In the genomic region with DNA sequence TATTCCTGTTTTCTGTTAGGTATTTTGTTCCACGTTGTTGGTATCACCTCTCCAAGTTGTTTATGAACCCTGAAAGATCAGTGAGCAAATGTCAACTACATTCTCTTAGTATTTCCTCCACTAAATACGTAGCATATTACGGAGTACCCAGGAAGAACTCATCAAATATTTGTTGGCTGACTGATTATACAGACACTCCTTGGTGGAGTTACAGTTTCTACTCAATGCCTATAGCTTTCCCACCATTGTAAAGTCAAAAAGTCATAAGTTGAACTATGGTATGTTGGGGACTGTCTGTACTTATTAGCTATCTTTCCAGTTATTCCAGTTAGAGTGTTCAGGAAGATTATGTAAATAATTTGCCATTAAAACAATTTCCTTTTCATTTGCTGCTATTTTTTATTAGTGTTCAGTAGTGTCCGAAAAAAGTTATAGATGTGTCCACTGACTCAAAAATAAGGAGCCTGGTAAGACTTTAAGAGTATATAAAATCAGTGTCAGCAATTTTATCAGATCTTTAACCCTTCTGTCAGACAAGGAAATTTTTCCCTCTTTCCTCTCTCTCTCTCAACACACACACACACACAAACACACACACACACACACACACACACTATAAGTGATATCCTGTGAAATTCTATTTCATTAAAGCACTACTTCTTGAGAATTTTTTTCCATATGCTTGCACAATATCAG, we compare ENCODE assay signal across 20 cellular contexts.
"Had no signal": no experiment of that assay in that cellular context is flagged by ENCODE, and none has a peak within 500 bp of the region (broad histone marks: within the 10 kb centered on the region; RNA-seq: fewer than 3 reads in every experiment).

No MANE protein-coding gene starts in this region.

- H3K4me3 ChIP-seq: adrenal gland, ascending aorta, dorsolateral prefrontal cortex, left lung, lung, testis, upper lobe of left lung had no signal

- H3K27me3 ChIP-seq: adrenal gland, ascending aorta, dorsolateral prefrontal cortex, left lung, testis, upper lobe of left lung had no signal

- DNase-seq: activated CD4-positive, alpha-beta T cell treated with anti-CD3 and anti-CD28 coated beads for 36 hours; activated CD4-positive, alpha-beta T cell treated with anti-CD3 and anti-CD28 coated beads, Interleukin-2, amount 50 U/mL, for 4 hours; activated CD8-positive, alpha-beta memory T cell treated with anti-CD3 and anti-CD28 coated beads for 24 hours; activated CD8-positive, alpha-beta memory T cell treated with anti-CD3 and anti-CD28 coated beads, Interleukin-2, amount 50 U/mL, for 4 hours; activated T-cell treated with anti-CD3 and anti-CD28 coated beads, Interleukin-2, amount 50 U/mL, for 24 hours; adrenal gland; dorsolateral prefrontal cortex; effector memory CD8-positive, alpha-beta T cell; left lung; natural killer cell; stimulated activated CD4-positive, alpha-beta T cell treated with anti-CD3 and anti-CD28 coated beads, Interleukin-4, amount 100 ng/mL, for 1 hour; stimulated activated naive CD4-positive, alpha-beta T cell; T-cell; testis; upper lobe of left lung had no signal

- H3K4me1 Mint-ChIP-seq: activated CD4-positive, alpha-beta T cell treated with anti-CD3 and anti-CD28 coated beads for 36 hours had no signal

- H3K4me3 Mint-ChIP-seq: activated CD4-positive, alpha-beta T cell treated with anti-CD3 and anti-CD28 coated beads for 36 hours; activated T-cell treated with anti-CD3 and anti-CD28 coated beads, Interleukin-2, amount 50 U/mL, for 24 hours; activated T-helper 17 cell treated with anti-CD3 and anti-CD28 coated beads, Interleukin-2, amount 50 U/mL, for 72 hours; central memory CD8-positive, alpha-beta T cell; effector memory CD8-positive, alpha-beta T cell; natural killer cell; T-cell had no signal

- H3K36me3 Mint-ChIP-seq: activated naive CD4-positive, alpha-beta T cell treated with anti-CD3 and anti-CD28 coated beads, Interleukin-2, amount 50 U/mL, for 72 hours; natural killer cell; T-cell had no signal

- H3K27ac ChIP-seq: adrenal gland, ascending aorta, dorsolateral prefrontal cortex, left lung, testis, upper lobe of left lung had no signal

- H3K4me1 ChIP-seq: adrenal gland, ascending aorta, testis had no signal

- H3K36me3 ChIP-seq: adrenal gland, ascending aorta, left lung, upper lobe of left lung had no signal

- H3K9me3 Mint-ChIP-seq: activated naive CD4-positive, alpha-beta T cell treated with anti-CD3 and anti-CD28 coated beads, Interleukin-2, amount 50 U/mL, for 72 hours; activated T-cell treated with anti-CD3 and anti-CD28 coated beads, Interleukin-2, amount 50 U/mL, for 24 hours; activated T-helper 17 cell treated with anti-CD3 and anti-CD28 coated beads, Interleukin-2, amount 50 U/mL, for 72 hours; central memory CD8-positive, alpha-beta T cell; effector memory CD8-positive, alpha-beta T cell; natural killer cell; T-cell had no signal

- H3K9me3 ChIP-seq: adrenal gland, ascending aorta, left lung, testis, upper lobe of left lung had no signal

- H3K27ac Mint-ChIP-seq: activated CD4-positive, alpha-beta T cell treated with anti-CD3 and anti-CD28 coated beads for 36 hours; activated naive CD4-positive, alpha-beta T cell treated with anti-CD3 and anti-CD28 coated beads, Interleukin-2, amount 50 U/mL, for 72 hours; activated T-cell treated with anti-CD3 and anti-CD28 coated beads, Interleukin-2, amount 50 U/mL, for 24 hours; activated T-helper 17 cell treated with anti-CD3 and anti-CD28 coated beads, Interleukin-2, amount 50 U/mL, for 72 hours; effector memory CD8-positive, alpha-beta T cell; natural killer cell; T-cell had no signal

- ATAC-seq: activated CD4-positive, alpha-beta T cell treated with anti-CD3 and anti-CD28 coated beads for 36 hours; activated naive CD4-positive, alpha-beta T cell treated with anti-CD3 and anti-CD28 coated beads, Interleukin-2, amount 50 U/mL, for 72 hours; activated T-helper 17 cell treated with anti-CD3 and anti-CD28 coated beads, Interleukin-2, amount 50 U/mL, for 72 hours; effector memory CD8-positive, alpha-beta T cell; left lung; natural killer cell; T-cell had no signal
